ENCODE assay signal across 8 cellular contexts in genomic region chr3:13461169-13462124, GRCh38. TPM values are rescaled to one million over a fixed set of nuclear protein-coding genes. Genes with fewer than 3 reads are reported as not detected.
DNase-seq lines count a peak whose midpoint lies in the region; ATAC-seq and TF ChIP-seq lines count a peak whose summit lies in the region.

No MANE protein-coding gene starts in this region.

- no peak overlapping the region for H3K4me3 Mint-ChIP-seq in stimulated activated memory B cell treated with anti-CD40 and anti-IgM and Interleukin-4, amounts not matched to agents 10 μg/mL and 1 μg/mL and 100 μg/mL, for 72 hours

- WGBS in lung, 2 donors: 37 to 42% methylated on average over 14 of the region's 14 CpGs

- no peak overlapping the region for H3K4me3 ChIP-seq in Loucy (ENCODE audit: low read length, poor library complexity, severe bottlenecking)
- H3K4me3 ChIP-seq in brain microvascular endothelial cell (ENCODE audit: low read depth, low read length): no peak overlapping the region
- H3K4me3 ChIP-seq in lung: no peak overlapping the region

- no peak overlapping the region for H3K9ac ChIP-seq in Loucy (ENCODE audit: low read depth, low read length, poor library complexity, severe bottlenecking)

- no peaks in the 10 kb centered on the region for H3K9me3 ChIP-seq in Loucy (ENCODE audit: insufficient read depth, low read depth, low read length)
- H3K9me3 ChIP-seq in lung (ENCODE audit: control insufficient read depth in 2 of 2, insufficient read depth in 1 of 2, low read length in 1 of 2): no peaks in the 10 kb centered on the region

- H3K27me3 Mint-ChIP-seq in stimulated activated memory B cell treated with anti-CD40 and anti-IgM and Interleukin-4, amounts not matched to agents 10 μg/mL and 1 μg/mL and 100 μg/mL, for 72 hours: peaks cover 40% of the 10 kb centered on the region

- DNase-seq in NCI-H2171 treated with DMSO at 0.1 percent for 48 hours (lab: John Stamatoyannopoulos, UW): peak; percentile 47
- no peak for DNase-seq in NCI-H2171 (lab: John Stamatoyannopoulos, UW)
- peak; percentile 10 for DNase-seq in brain microvascular endothelial cell
- peak; percentile 51 for DNase-seq in lung (ENCODE audit: low spot score)
- no peak for DNase-seq in mesenteric fat pad (ENCODE audit: low spot score)

- no peak for ATAC-seq in lung (ENCODE audit: insufficient read depth, low FRiP score)
- ATAC-seq in stimulated activated memory B cell treated with anti-CD40 and anti-IgM and Interleukin-4, amounts not matched to agents 10 μg/mL and 1 μg/mL and 100 μg/mL, for 72 hours: peak; percentile 88

- H3K79me2 ChIP-seq in Loucy (ENCODE audit: insufficient read depth, low read length): no peaks in the 10 kb centered on the region

- H3K9me3 Mint-ChIP-seq in stimulated activated memory B cell treated with anti-CD40 and anti-IgM and Interleukin-4, amounts not matched to agents 10 μg/mL and 1 μg/mL and 100 μg/mL, for 72 hours: no peaks in the 10 kb centered on the region

- no peaks in the 10 kb centered on the region for H3K9me2 ChIP-seq in Loucy (replicated peaks; ENCODE audit: low read depth, low read length)

- no peak overlapping the region for H3K4me2 ChIP-seq in Loucy (ENCODE audit: low read depth, low read length, poor library complexity, severe bottlenecking)

- H3K27me3 ChIP-seq in Loucy (ENCODE audit: insufficient read depth, low read length, poor library complexity, severe bottlenecking): no peaks in the 10 kb centered on the region
- H3K27me3 ChIP-seq in brain microvascular endothelial cell (replicated peaks): peaks cover 3% of the 10 kb centered on the region
- no peaks in the 10 kb centered on the region for H3K27me3 ChIP-seq in lung (ENCODE audit: control insufficient read depth, insufficient read depth)

- H3K27ac ChIP-seq in VCaP (no peak overlapping the region), brain microvascular endothelial cell (no peak overlapping the region), lung (ENCODE audit: low read depth in 1 of 2, low read length in 1 of 2) (no peak overlapping the region)

- H3K36me3 Mint-ChIP-seq in stimulated activated memory B cell treated with anti-CD40 and anti-IgM and Interleukin-4, amounts not matched to agents 10 μg/mL and 1 μg/mL and 100 μg/mL, for 72 hours: no peaks in the 10 kb centered on the region

- TF ChIP-seq CTCF in Loucy (conservative IDR thresholded peaks at IDR 0.05; ENCODE audit: low read length) (peak; percentile 98), VCaP (conservative IDR thresholded peaks at IDR 0.05) (peak; percentile 62), brain microvascular endothelial cell (IDR thresholded peaks at IDR 0.05; ENCODE audit: low read depth, low read length, missing control alignments) (peak; percentile 87), lung (IDR thresholded peaks at IDR 0.05; ENCODE audit: control extremely low read depth, extremely low read depth) (peak; percentile 24)

- H3K27ac Mint-ChIP-seq in stimulated activated memory B cell treated with anti-CD40 and anti-IgM and Interleukin-4, amounts not matched to agents 10 μg/mL and 1 μg/mL and 100 μg/mL, for 72 hours: no peak overlapping the region

- no peaks in the 10 kb centered on the region for H4K20me1 ChIP-seq in Loucy (ENCODE audit: insufficient read depth, low read length, poor library complexity, severe bottlenecking)

- H3K4me1 ChIP-seq in Loucy (ENCODE audit: insufficient read depth, low read length, poor library complexity, severe bottlenecking) (peaks cover 4% of the 10 kb centered on the region), lung (ENCODE audit: control insufficient read depth in 2 of 2, insufficient read depth in 2 of 2, low read length in 2 of 2) (no peaks in the 10 kb centered on the region)

- in situ Hi-C loops in brain microvascular endothelial cell (cut with HindIII; ENCODE audit: low pct_ligation_motif_present, low sequenced_read_pairs): no loop called here

- peaks cover 7% of the 10 kb centered on the region for H3K4me1 Mint-ChIP-seq in stimulated activated memory B cell treated with anti-CD40 and anti-IgM and Interleukin-4, amounts not matched to agents 10 μg/mL and 1 μg/mL and 100 μg/mL, for 72 hours

- H3F3A ChIP-seq in Loucy (ENCODE audit: low read depth): no peaks in the 10 kb centered on the region

- peak overlapping the region; percentile 71 for H2AFZ ChIP-seq in Loucy (ENCODE audit: low read length)

- no peaks in the 10 kb centered on the region for H3K36me3 ChIP-seq in Loucy (ENCODE audit: insufficient read depth, low read length)
- no peaks in the 10 kb centered on the region for H3K36me3 ChIP-seq in brain microvascular endothelial cell (replicated peaks)
- H3K36me3 ChIP-seq in lung (ENCODE audit: control insufficient read depth in 2 of 2, insufficient read depth in 2 of 2, low read length in 2 of 2): no peaks in the 10 kb centered on the region

RNA-seq across cellular contexts. Expression of gene HDAC11, which starts 18.7 kb away (rescaled TPM):
- total RNA-seq in lung (10 to 100 TPM; 12.3 to 17.3 TPM), mesenteric fat pad (7.9 TPM)
- 10 to 100 TPM; 14.2 to 15.8 TPM for polyA plus RNA-seq in lung

RNA-seq across cellular contexts. Expression of gene NUP210, which starts 41.3 kb away (rescaled TPM):
- 10 to 100 TPM; 11.1 to 20.4 TPM for total RNA-seq in lung
- polyA plus RNA-seq in lung: 1 to 10 TPM; 5.4 to 9.8 TPM
- 1.5 TPM for total RNA-seq in mesenteric fat pad

Comparison
In these comparisons a context has a peak if more than half of its experiments do, and no peak if none do; other contexts are left out.
1. DNase-seq: peak in NCI-H2171 treated with DMSO at 0.1 percent for 48 hours (single experiment), brain microvascular endothelial cell (single experiment) and lung (single experiment); none in NCI-H2171 (single experiment) and mesenteric fat pad (single experiment).
2. CTCF ChIP-seq: peak in every context shown above with its lines; median percentile 98 in Loucy; 87 in brain microvascular endothelial cell; 62 in VCaP; 24 in lung.